1 cellular context compared by ENCODE assay signal in the genomic region with DNA sequence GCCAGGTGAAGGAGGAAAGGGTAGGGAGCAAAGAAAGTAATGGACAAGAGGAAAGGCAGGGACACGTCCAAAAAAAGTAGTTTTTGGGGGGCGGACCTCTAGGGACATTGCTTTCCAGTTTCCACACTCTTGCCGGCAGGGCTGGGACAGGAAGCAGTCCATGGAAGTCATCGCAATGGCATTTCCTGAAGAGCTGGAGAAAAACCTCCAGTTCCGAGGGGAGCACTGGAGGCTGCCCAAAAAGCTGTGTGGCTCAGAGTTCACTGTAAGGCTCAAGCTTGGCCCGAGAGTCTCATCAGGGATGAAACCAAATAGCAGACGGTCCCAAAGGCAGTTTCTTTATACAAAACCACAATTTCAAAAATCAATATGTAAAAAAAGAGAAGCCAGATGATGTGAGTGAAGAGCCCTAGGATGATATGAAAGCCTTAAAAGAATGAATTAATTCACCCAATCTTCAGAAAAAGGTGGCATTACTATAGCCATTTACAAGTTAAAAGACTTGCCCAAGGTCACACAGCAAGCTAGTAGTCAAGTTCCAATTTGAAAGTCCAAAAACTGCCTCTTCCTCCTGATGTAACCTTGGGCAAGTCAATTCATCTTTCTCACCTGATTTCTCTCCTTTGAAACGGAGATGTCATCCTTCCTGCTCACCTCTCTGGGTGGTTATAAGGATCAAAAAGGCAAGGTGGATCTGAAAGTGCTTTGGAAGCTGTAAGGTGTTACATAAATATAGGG.
TF ChIP-seq lines count a peak whose summit lies in the region.

No MANE protein-coding gene starts in this region.

TF ChIP-seq in K562, 482 proteins besides CTCF, POLR2A, EP300 and RAD21:
- TF ChIP-seq ADNP (tag; IDR thresholded peaks at IDR 0.05) (no peak), ARHGAP35 (IDR thresholded peaks at IDR 0.05; ENCODE audit: partially characterized antibody) (no peak), ZNF79 (CRISPR knock-in tag; IDR thresholded peaks at IDR 0.05; ENCODE audit: low read depth) (no peak), RCOR1 (IDR thresholded peaks at IDR 0.05; ENCODE audit: borderline replicate concordance in 1 of 2, low read depth in 2 of 2, low read length in 2 of 2) (no peak), RNF2 (IDR thresholded peaks at IDR 0.05) (no peak), ETV5 (CRISPR knock-in tag; IDR thresholded peaks at IDR 0.05; ENCODE audit: low read depth) (0 out of 2 replicates have a peak, but pooled peaks have one; percentile 45), ZNF121 (CRISPR knock-in tag; conservative IDR thresholded peaks at IDR 0.05) (no peak), SRSF7 (optimal IDR thresholded peaks at IDR 0.05; ENCODE audit: low read depth, low read length) (no peak), ZNF140 (CRISPR knock-in tag; IDR thresholded peaks at IDR 0.05) (no peak), KHSRP (IDR thresholded peaks at IDR 0.05) (no peak), NONO (IDR thresholded peaks at IDR 0.05; ENCODE audit: low read depth in 2 of 2, low read length in 1 of 2) (no peak), BMI1 (IDR thresholded peaks at IDR 0.05; ENCODE audit: low read length) (no peak), CTBP1 (IDR thresholded peaks at IDR 0.05; ENCODE audit: borderline replicate concordance) (no peak), KAT8 (IDR thresholded peaks at IDR 0.05; ENCODE audit: low read depth) (no peak), ZNF699 (CRISPR knock-in tag; IDR thresholded peaks at IDR 0.05; ENCODE audit: insufficient replicate concordance) (no peak), ZNF197 (CRISPR knock-in tag; IDR thresholded peaks at IDR 0.05; ENCODE audit: low read depth) (no peak), RFX5 (IDR thresholded peaks at IDR 0.05; ENCODE audit: low read depth, low read length) (no peak), ETV1 (tag; conservative IDR thresholded peaks at IDR 0.05; ENCODE audit: low read depth) (no peak), RBM15 (IDR thresholded peaks at IDR 0.05; ENCODE audit: insufficient read depth, low read length) (no peak), ZSCAN32 (CRISPR knock-in tag; IDR thresholded peaks at IDR 0.05) (no peak), HNRNPK (IDR thresholded peaks at IDR 0.05; ENCODE audit: low read depth, low read length, poor library complexity, severe bottlenecking) (no peak), CBX5 (IDR thresholded peaks at IDR 0.05; ENCODE audit: borderline replicate concordance, low read depth) (no peak), MED1 (CRISPR knock-in tag; IDR thresholded peaks at IDR 0.05; ENCODE audit: borderline replicate concordance) (no peak), ATF1 (CRISPR knock-in tag; IDR thresholded peaks at IDR 0.05) (no peak), ATF1 (tag; IDR thresholded peaks at IDR 0.05) (no peak), ZNF311 (CRISPR knock-in tag; IDR thresholded peaks at IDR 0.05) (no peak), RBFOX2 (IDR thresholded peaks at IDR 0.05; ENCODE audit: low read depth, low read length) (0 out of 2 replicates have a peak, but pooled peaks have one; percentile 26), PCBP1 (IDR thresholded peaks at IDR 0.05; ENCODE audit: low read depth, low read length, poor library complexity, severe bottlenecking) (no peak), GABPA (tag; conservative IDR thresholded peaks at IDR 0.05; ENCODE audit: low read depth) (0 out of 2 replicates have a peak, but pooled peaks have one; percentile 10), TAF1 (IDR thresholded peaks at IDR 0.05; ENCODE audit: control insufficient read depth, extremely low read depth, insufficient read depth, low read length, severe bottlenecking) (no peak), CEBPG (CRISPR knock-in tag; IDR thresholded peaks at IDR 0.05) (peak; percentile 30; the same call in 1 of the 2 replicates), CEBPG (tag; conservative IDR thresholded peaks at IDR 0.05 in 1 of 2, IDR thresholded peaks at IDR 0.05 in 1 of 2) (no peak)
- TF ChIP-seq, protein P1, sequence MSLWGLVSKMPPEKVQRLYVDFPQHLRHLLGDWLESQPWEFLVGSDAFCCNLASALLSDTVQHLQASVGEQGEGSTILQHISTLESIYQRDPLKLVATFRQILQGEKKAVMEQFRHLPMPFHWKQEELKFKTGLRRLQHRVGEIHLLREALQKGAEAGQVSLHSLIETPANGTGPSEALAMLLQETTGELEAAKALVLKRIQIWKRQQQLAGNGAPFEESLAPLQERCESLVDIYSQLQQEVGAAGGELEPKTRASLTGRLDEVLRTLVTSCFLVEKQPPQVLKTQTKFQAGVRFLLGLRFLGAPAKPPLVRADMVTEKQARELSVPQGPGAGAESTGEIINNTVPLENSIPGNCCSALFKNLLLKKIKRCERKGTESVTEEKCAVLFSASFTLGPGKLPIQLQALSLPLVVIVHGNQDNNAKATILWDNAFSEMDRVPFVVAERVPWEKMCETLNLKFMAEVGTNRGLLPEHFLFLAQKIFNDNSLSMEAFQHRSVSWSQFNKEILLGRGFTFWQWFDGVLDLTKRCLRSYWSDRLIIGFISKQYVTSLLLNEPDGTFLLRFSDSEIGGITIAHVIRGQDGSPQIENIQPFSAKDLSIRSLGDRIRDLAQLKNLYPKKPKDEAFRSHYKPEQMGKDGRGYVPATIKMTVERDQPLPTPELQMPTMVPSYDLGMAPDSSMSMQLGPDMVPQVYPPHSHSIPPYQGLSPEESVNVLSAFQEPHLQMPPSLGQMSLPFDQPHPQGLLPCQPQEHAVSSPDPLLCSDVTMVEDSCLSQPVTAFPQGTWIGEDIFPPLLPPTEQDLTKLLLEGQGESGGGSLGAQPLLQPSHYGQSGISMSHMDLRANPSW (CRISPR knock-in tag; IDR thresholded peaks at IDR 0.05) = no peak
- TF ChIP-seq, protein P2, sequence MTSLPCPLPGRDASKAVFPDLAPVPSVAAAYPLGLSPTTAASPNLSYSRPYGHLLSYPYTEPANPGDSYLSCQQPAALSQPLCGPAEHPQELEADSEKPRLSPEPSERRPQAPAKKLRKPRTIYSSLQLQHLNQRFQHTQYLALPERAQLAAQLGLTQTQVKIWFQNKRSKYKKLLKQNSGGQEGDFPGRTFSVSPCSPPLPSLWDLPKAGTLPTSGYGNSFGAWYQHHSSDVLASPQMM (CRISPR knock-in tag; IDR thresholded peaks at IDR 0.05) = no peak
- TF ChIP-seq, protein P3, sequence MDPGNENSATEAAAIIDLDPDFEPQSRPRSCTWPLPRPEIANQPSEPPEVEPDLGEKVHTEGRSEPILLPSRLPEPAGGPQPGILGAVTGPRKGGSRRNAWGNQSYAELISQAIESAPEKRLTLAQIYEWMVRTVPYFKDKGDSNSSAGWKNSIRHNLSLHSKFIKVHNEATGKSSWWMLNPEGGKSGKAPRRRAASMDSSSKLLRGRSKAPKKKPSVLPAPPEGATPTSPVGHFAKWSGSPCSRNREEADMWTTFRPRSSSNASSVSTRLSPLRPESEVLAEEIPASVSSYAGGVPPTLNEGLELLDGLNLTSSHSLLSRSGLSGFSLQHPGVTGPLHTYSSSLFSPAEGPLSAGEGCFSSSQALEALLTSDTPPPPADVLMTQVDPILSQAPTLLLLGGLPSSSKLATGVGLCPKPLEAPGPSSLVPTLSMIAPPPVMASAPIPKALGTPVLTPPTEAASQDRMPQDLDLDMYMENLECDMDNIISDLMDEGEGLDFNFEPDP (CRISPR knock-in tag; IDR thresholded peaks at IDR 0.05) = no peak
- TF ChIP-seq, protein P4, sequence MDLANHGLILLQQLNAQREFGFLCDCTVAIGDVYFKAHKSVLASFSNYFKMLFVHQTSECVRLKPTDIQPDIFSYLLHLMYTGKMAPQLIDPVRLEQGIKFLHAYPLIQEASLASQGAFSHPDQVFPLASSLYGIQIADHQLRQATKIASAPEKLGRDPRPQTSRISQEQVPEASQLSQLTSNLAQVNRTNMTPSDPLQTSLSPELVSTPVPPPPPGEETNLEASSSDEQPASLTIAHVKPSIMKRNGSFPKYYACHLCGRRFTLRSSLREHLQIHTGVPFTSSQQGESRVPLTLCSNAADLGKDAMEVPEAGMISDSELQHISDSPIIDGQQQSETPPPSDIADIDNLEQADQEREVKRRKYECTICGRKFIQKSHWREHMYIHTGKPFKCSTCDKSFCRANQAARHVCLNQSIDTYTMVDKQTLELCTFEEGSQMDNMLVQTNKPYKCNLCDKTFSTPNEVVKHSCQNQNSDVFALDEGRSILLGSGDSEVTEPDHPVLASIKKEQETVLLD (IDR thresholded peaks at IDR 0.05) = no peak
- TF ChIP-seq, protein P5, sequence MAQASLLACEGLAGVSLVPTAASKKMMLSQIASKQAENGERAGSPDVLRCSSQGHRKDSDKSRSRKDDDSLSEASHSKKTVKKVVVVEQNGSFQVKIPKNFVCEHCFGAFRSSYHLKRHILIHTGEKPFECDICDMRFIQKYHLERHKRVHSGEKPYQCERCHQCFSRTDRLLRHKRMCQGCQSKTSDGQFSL (CRISPR knock-in tag; IDR thresholded peaks at IDR 0.05) = no peak
- TF ChIP-seq, protein P5 (tag; IDR thresholded peaks at IDR 0.05) = no peak
- TF ChIP-seq, protein P6, sequence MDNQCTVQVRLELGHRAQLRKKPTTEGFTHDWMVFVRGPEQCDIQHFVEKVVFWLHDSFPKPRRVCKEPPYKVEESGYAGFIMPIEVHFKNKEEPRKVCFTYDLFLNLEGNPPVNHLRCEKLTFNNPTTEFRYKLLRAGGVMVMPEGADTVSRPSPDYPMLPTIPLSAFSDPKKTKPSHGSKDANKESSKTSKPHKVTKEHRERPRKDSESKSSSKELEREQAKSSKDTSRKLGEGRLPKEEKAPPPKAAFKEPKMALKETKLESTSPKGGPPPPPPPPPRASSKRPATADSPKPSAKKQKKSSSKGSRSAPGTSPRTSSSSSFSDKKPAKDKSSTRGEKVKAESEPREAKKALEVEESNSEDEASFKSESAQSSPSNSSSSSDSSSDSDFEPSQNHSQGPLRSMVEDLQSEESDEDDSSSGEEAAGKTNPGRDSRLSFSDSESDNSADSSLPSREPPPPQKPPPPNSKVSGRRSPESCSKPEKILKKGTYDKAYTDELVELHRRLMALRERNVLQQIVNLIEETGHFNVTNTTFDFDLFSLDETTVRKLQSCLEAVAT (IDR thresholded peaks at IDR 0.05) = no peak
- TF ChIP-seq, protein P7, sequence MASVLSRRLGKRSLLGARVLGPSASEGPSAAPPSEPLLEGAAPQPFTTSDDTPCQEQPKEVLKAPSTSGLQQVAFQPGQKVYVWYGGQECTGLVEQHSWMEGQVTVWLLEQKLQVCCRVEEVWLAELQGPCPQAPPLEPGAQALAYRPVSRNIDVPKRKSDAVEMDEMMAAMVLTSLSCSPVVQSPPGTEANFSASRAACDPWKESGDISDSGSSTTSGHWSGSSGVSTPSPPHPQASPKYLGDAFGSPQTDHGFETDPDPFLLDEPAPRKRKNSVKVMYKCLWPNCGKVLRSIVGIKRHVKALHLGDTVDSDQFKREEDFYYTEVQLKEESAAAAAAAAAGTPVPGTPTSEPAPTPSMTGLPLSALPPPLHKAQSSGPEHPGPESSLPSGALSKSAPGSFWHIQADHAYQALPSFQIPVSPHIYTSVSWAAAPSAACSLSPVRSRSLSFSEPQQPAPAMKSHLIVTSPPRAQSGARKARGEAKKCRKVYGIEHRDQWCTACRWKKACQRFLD (CRISPR knock-in tag; IDR thresholded peaks at IDR 0.05) = 0 out of 2 replicates have a peak, but pooled peaks have one; percentile 21
- TF ChIP-seq, protein P8, sequence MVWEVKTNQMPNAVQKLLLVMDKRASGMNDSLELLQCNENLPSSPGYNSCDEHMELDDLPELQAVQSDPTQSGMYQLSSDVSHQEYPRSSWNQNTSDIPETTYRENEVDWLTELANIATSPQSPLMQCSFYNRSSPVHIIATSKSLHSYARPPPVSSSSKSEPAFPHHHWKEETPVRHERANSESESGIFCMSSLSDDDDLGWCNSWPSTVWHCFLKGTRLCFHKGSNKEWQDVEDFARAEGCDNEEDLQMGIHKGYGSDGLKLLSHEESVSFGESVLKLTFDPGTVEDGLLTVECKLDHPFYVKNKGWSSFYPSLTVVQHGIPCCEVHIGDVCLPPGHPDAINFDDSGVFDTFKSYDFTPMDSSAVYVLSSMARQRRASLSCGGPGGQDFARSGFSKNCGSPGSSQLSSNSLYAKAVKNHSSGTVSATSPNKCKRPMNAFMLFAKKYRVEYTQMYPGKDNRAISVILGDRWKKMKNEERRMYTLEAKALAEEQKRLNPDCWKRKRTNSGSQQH (CRISPR knock-in tag; IDR thresholded peaks at IDR 0.05) = no peak
- TF ChIP-seq, protein P9, sequence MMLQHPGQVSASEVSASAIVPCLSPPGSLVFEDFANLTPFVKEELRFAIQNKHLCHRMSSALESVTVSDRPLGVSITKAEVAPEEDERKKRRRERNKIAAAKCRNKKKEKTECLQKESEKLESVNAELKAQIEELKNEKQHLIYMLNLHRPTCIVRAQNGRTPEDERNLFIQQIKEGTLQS (IDR thresholded peaks at IDR 0.05) = no peak; the same call in 1 of the 2 replicates
- TF ChIP-seq, protein P9 (CRISPR knock-in tag; conservative IDR thresholded peaks at IDR 0.05) = no peak
- TF ChIP-seq, protein P10, sequence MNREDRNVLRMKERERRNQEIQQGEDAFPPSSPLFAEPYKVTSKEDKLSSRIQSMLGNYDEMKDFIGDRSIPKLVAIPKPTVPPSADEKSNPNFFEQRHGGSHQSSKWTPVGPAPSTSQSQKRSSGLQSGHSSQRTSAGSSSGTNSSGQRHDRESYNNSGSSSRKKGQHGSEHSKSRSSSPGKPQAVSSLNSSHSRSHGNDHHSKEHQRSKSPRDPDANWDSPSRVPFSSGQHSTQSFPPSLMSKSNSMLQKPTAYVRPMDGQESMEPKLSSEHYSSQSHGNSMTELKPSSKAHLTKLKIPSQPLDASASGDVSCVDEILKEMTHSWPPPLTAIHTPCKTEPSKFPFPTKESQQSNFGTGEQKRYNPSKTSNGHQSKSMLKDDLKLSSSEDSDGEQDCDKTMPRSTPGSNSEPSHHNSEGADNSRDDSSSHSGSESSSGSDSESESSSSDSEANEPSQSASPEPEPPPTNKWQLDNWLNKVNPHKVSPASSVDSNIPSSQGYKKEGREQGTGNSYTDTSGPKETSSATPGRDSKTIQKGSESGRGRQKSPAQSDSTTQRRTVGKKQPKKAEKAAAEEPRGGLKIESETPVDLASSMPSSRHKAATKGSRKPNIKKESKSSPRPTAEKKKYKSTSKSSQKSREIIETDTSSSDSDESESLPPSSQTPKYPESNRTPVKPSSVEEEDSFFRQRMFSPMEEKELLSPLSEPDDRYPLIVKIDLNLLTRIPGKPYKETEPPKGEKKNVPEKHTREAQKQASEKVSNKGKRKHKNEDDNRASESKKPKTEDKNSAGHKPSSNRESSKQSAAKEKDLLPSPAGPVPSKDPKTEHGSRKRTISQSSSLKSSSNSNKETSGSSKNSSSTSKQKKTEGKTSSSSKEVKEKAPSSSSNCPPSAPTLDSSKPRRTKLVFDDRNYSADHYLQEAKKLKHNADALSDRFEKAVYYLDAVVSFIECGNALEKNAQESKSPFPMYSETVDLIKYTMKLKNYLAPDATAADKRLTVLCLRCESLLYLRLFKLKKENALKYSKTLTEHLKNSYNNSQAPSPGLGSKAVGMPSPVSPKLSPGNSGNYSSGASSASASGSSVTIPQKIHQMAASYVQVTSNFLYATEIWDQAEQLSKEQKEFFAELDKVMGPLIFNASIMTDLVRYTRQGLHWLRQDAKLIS (CRISPR knock-in tag; IDR thresholded peaks at IDR 0.05) = no peak
